1 cellular context compared by ENCODE assay signal in genomic region chr2:7620255-7620654, GRCh38.
TF ChIP-seq lines count a peak whose summit lies in the region.

No MANE protein-coding gene starts in this region.

TF ChIP-seq in GM12878, 131 proteins besides CTCF, POLR2A, EP300 and RAD21 (continued from another document):
- TF ChIP-seq RELB (IDR thresholded peaks at IDR 0.05; ENCODE audit: low read depth) (no peak), NR2C1 (IDR thresholded peaks at IDR 0.05) (no peak), SMAD1 (IDR thresholded peaks at IDR 0.05; ENCODE audit: low read depth, partially characterized antibody) (no peak), ZBTB33 (IDR thresholded peaks at IDR 0.05) (no peak), NR2F1 (conservative IDR thresholded peaks at IDR 0.05) (no peak), PAX8 (IDR thresholded peaks at IDR 0.05) (no peak), RB1 (IDR thresholded peaks at IDR 0.05; ENCODE audit: borderline replicate concordance) (no peak), SMAD5 (IDR thresholded peaks at IDR 0.05; ENCODE audit: low read depth) (no peak), FOXM1 (IDR thresholded peaks at IDR 0.05; ENCODE audit: low read depth, low read length) (no peak), MEF2B (IDR thresholded peaks at IDR 0.05; ENCODE audit: partially characterized antibody, poor library complexity, severe bottlenecking) (no peak), E4F1 (IDR thresholded peaks at IDR 0.05; ENCODE audit: borderline replicate concordance, partially characterized antibody) (no peak), CREB1 (IDR thresholded peaks at IDR 0.05; ENCODE audit: low read depth) (no peak)
